In genomic region chr16:29023279-29024278, GRCh38 we compare ENCODE assay signal across 1 cellular context.
TF ChIP-seq lines count a peak whose summit lies in the region.

No MANE protein-coding gene starts in this region.

TF ChIP-seq in H1, 55 proteins besides CTCF, POLR2A, EP300 and RAD21:
- TF ChIP-seq TEAD4 (IDR thresholded peaks at IDR 0.05; ENCODE audit: low read depth, low read length) (no peak), SP4 (IDR thresholded peaks at IDR 0.05; ENCODE audit: low read length) (no peak), EZH2 (IDR thresholded peaks at IDR 0.05; ENCODE audit: low read depth, low read length, severe bottlenecking) (no peak), POU5F1 (IDR thresholded peaks at IDR 0.05; ENCODE audit: low read depth, low read length) (no peak), PHF8 (conservative IDR thresholded peaks at IDR 0.05; ENCODE audit: low read depth, low read length) (no peak), POLR2AphosphoS5 (IDR thresholded peaks at IDR 0.05; ENCODE audit: low read depth, low read length) (no peak), E2F6 (IDR thresholded peaks at IDR 0.05) (no peak)
